Comparison of ENCODE assay signal across 7 cellular contexts in the genomic region with DNA sequence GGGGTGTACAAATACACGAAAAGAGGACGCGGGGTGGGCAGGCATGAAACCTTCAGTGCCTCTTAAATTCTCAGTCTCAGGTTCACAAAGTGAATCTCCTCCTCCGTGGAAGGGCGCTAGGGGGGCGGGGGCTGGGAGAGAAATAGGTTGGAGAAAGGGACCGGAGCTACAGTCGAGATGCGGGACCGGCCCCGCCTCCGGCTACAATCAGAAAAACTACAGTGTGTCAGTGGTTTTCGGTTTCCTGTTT. TPM values are rescaled to one million over a fixed set of nuclear protein-coding genes. Genes with fewer than 3 reads are reported as not detected.
DNase-seq lines count a peak whose midpoint lies in the region; ATAC-seq and TF ChIP-seq lines count a peak whose summit lies in the region.

No MANE protein-coding gene starts in this region.

- ATAC-seq in GM21619 (IDR thresholded peaks at IDR 0.05; ENCODE audit: unreplicated experiment): peak; percentile 34
- ATAC-seq in naive B cell (ENCODE audit: low read depth in 2 of 2): no peak
- ATAC-seq in activated CD4-positive, CD25-positive, alpha-beta regulatory T cell treated with anti-CD3 and anti-CD28 coated beads, Interleukin-2, amount 50 U/mL, for 24 hours: no peak
- no peak for ATAC-seq in HG02678 (IDR thresholded peaks at IDR 0.05; ENCODE audit: unreplicated experiment)

- intact Hi-C loops in dendritic cell treated with granulocyte-macrophage colony-stimulating factor and Interleukin-4, amounts not matched to agents 40 ng/mL and 50 ng/mL, for 4 days (cut with micrococcal nuclease): loop anchor here (2.0 to 10.0 kb wide), 5 partner anchors 56 to 596 kb away; partner anchors contain the start of gene SETD7

- H3K27me3 Mint-ChIP-seq in dendritic cell treated with granulocyte-macrophage colony-stimulating factor and Interleukin-4, amounts not matched to agents 40 ng/mL and 50 ng/mL, for 4 days: no peaks in the 10 kb centered on the region
- H3K27me3 Mint-ChIP-seq in naive B cell: peaks cover 0 to 10% (median 0%) of the 10 kb centered on the region in 3 donors

- no peak for TF ChIP-seq CTCF in RWPE1 (conservative IDR thresholded peaks at IDR 0.05; ENCODE audit: low read depth)

- POLR2A ChIA-PET in RWPE1 (lab: Yijun Ruan, JAX; ENCODE audit: low non-redundant PET): interaction anchor here (0.6 to 0.7 kb wide), 4 partner anchors 102 to 854 kb away, joined by 3 to 5 read pairs (median 4); partner anchors contain the start of gene SCOC

- H3K36me3 Mint-ChIP-seq in dendritic cell treated with granulocyte-macrophage colony-stimulating factor and Interleukin-4, amounts not matched to agents 40 ng/mL and 50 ng/mL, for 4 days (ENCODE audit: low read depth): peaks cover 40% of the 10 kb centered on the region
- no peaks in the 10 kb centered on the region for H3K36me3 Mint-ChIP-seq in naive B cell

- H3K4me3 Mint-ChIP-seq in dendritic cell treated with granulocyte-macrophage colony-stimulating factor and Interleukin-4, amounts not matched to agents 40 ng/mL and 50 ng/mL, for 4 days: peak overlapping the region; percentile 92
- peak overlapping the region; percentile 95 to 100 (median 98) for H3K4me3 Mint-ChIP-seq in naive B cell

- H3K4me1 Mint-ChIP-seq in dendritic cell treated with granulocyte-macrophage colony-stimulating factor and Interleukin-4, amounts not matched to agents 40 ng/mL and 50 ng/mL, for 4 days (ENCODE audit: low read depth): peaks cover 19% of the 10 kb centered on the region
- peaks cover 4 to 24% (median 21%) of the 10 kb centered on the region in 3 donors for H3K4me1 Mint-ChIP-seq in naive B cell

- CTCF ChIA-PET in RWPE1 (lab: Yijun Ruan, JAX): no interaction called here

- peak overlapping the region; percentile 96 for H3K27ac Mint-ChIP-seq in dendritic cell treated with granulocyte-macrophage colony-stimulating factor and Interleukin-4, amounts not matched to agents 40 ng/mL and 50 ng/mL, for 4 days
- peak overlapping the region; percentile 91 to 99 (median 97) for H3K27ac Mint-ChIP-seq in naive B cell

- DNase-seq in RWPE1 (ENCODE audit: low spot score) (peak; percentile 78), naive B cell (no peak), HuH-7.5 (ENCODE audit: low spot score) (no peak)

- H3K27ac ChIP-seq in RWPE1: peak overlapping the region; percentile 91

- no peaks in the 10 kb centered on the region for H3K9me3 Mint-ChIP-seq in dendritic cell treated with granulocyte-macrophage colony-stimulating factor and Interleukin-4, amounts not matched to agents 40 ng/mL and 50 ng/mL, for 4 days
- H3K9me3 Mint-ChIP-seq in naive B cell: no peaks in the 10 kb centered on the region

RNA-seq across cellular contexts. Expression of gene MAML3, which starts 3.4 kb away (rescaled TPM):
- polyA plus RNA-seq in naive B cell (ENCODE audit: low read depth in 6 of 6): 1 to 10 TPM in 3 of 6 donors, under 1 TPM in 3; 0.37 to 2.7 (median 1.1) TPM
